ENCODE assay signal across 11 cellular contexts in the genomic region with DNA sequence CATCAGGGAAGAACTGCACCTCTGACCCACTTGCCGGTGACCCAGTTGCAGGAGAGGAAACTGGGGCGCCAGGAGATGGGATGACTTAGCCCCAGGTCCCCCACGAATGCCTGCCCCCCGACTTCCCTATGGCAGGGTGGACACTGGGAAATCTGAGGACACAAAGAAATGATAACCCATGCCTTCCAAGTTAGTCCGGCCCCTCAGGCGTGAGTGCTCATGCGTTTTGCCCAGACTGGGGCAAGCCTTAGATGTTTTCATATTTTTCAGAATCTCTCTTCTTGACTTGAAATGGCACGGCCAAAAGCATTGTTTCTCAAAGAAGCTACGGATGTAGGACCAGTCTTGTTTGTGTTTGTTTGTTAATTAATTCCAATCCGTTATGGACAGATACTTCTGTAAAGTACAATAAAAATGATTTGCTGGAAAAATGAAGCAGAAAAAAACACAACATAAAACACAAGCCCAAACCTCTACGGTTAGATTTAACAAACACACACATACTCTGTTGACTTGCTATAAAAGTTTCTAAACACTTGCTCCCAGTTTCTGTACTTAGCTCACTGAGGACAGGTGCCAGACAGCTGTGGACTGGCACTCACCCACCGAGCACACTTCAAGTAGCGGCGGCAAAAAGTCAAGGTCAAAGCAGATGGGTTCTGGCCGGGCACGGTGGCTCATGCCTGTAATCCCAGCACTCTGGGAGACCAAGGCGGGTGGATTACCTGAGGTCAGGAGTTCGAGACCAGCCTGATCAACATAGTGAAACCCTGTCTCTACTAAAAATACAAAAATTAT.
A peak's percentile ranks its signal among the peaks of the same experiment; 100 is the strongest.
DNase-seq lines count a peak whose midpoint lies in the region; ATAC-seq, FAIRE-seq and TF ChIP-seq lines count a peak whose summit lies in the region.
"Had no signal": no experiment of that assay in that cellular context is flagged by ENCODE, and none has a peak within 500 bp of the region (broad histone marks: within the 10 kb centered on the region; RNA-seq: fewer than 3 reads in every experiment).

No MANE protein-coding gene starts in this region.

- DNase-seq in IMR-90 (no peak), astrocyte (ENCODE audit: low read depth) (no peak), mesenchymal stem cell (no peak), thoracic aorta (ENCODE audit: low spot score) (no peak), GM12891 (ENCODE audit: insufficient read length, low spot score) (no peak), GM19239 (ENCODE audit: insufficient read length, low spot score) (no peak)
- DNase-seq: activated CD8-positive, alpha-beta memory T cell treated with anti-CD3 and anti-CD28 coated beads, Interleukin-2, amount 10 ng/mL, durations not matched to agents 7 days and 5 days; CD4-positive, alpha-beta memory T cell; MM.1S; stimulated activated CD4-positive, alpha-beta T cell treated with anti-CD3 and anti-CD28 coated beads, Interleukin-1b, Interleukin-23, amount 100 ng/mL, for 48 hours had no signal

- peak overlapping the region; percentile 78 for H3K14ac ChIP-seq in IMR-90 (replicated peaks; ENCODE audit: low read depth, low read length)
- H3K14ac ChIP-seq in mesenchymal stem cell (ENCODE audit: low read length in 2 of 2): no peak overlapping the region

- no peaks in the 10 kb centered on the region for H3K79me2 ChIP-seq in astrocyte (ENCODE audit: insufficient read depth, low read length)

- H2AK5ac ChIP-seq in IMR-90 (ENCODE audit: low read depth, low read length): no peak overlapping the region
- peak overlapping the region; percentile 81 for H2AK5ac ChIP-seq in mesenchymal stem cell (ENCODE audit: low read length, severe bottlenecking)

- peak overlapping the region in 1 of 2 experiments; percentile 52; a peak in 1 of 4 replicates for H4K8ac ChIP-seq in IMR-90 (ENCODE audit: low read depth in 2 of 2, low read length in 2 of 2)
- peak overlapping the region; percentile 12 for H4K8ac ChIP-seq in mesenchymal stem cell (ENCODE audit: low read length)

- H3K4me1 ChIP-seq in IMR-90 (ENCODE audit: control insufficient read depth, insufficient read depth, low read length) (peaks cover 27% of the 10 kb centered on the region), astrocyte (ENCODE audit: insufficient read depth, low read length) (peaks cover 52% of the 10 kb centered on the region), mesenchymal stem cell (ENCODE audit: control insufficient read depth, insufficient read depth, low read depth, low read length) (peaks cover 48% of the 10 kb centered on the region), thoracic aorta (ENCODE audit: control insufficient read depth in 1 of 2, low read depth in 2 of 2) (peaks cover 11 to 57% of the 10 kb centered on the region in 2 donors)

- CTCF ChIA-PET in IMR-90 (lab: Yijun Ruan, JAX): no interaction called here

- no peak overlapping the region for H3K4me2 ChIP-seq in IMR-90 (ENCODE audit: low read depth, low read length)
- H3K4me2 ChIP-seq in astrocyte (ENCODE audit: low read length): peak overlapping the region; percentile 69
- no peak overlapping the region for H3K4me2 ChIP-seq in mesenchymal stem cell (ENCODE audit: low read length, poor library complexity, severe bottlenecking)

- no peaks in the 10 kb centered on the region for H3K27me3 Mint-ChIP-seq in astrocyte (ENCODE audit: low read depth, unreplicated experiment)
- no peaks in the 10 kb centered on the region for H3K27me3 Mint-ChIP-seq in activated T-helper 17 cell treated with anti-CD3 and anti-CD28 coated beads, Interleukin-2, amount 50 U/mL, for 72 hours
- H3K27me3 Mint-ChIP-seq: activated CD8-positive, alpha-beta memory T cell treated with anti-CD3 and anti-CD28 coated beads, Interleukin-2, amount 10 ng/mL, durations not matched to agents 7 days and 5 days; CD4-positive, alpha-beta memory T cell had no signal

- H2AFZ ChIP-seq in IMR-90 (replicated peaks; ENCODE audit: low read length, poor library complexity) (peak overlapping the region; percentile 83), astrocyte (ENCODE audit: low read depth, low read length) (peak overlapping the region; percentile 30), mesenchymal stem cell (ENCODE audit: low read depth, low read length) (no peak overlapping the region)

- WGBS in IMR-90 (ENCODE audit: extremely low coverage in 2 of 2, insufficient read length in 1 of 2), 2 experiments: 80% methylated on average over 3 of the region's 18 CpGs; no CpG with 5 or more reads in 1 of the 2 experiments
- WGBS in mesenchymal stem cell: 89% methylated on average over 11 of the region's 18 CpGs

- H3K36me3 Mint-ChIP-seq in astrocyte (ENCODE audit: low read depth, unreplicated experiment): no peaks in the 10 kb centered on the region
- no peaks in the 10 kb centered on the region for H3K36me3 Mint-ChIP-seq in activated T-helper 17 cell treated with anti-CD3 and anti-CD28 coated beads, Interleukin-2, amount 50 U/mL, for 72 hours (ENCODE audit: low read depth)
- H3K36me3 Mint-ChIP-seq: activated CD8-positive, alpha-beta memory T cell treated with anti-CD3 and anti-CD28 coated beads, Interleukin-2, amount 10 ng/mL, durations not matched to agents 7 days and 5 days; CD4-positive, alpha-beta memory T cell had no signal

- H2BK20ac ChIP-seq in IMR-90 (ENCODE audit: low read depth, low read length): peak overlapping the region; percentile 88

- peak overlapping the region; percentile 83 for H2AK9ac ChIP-seq in IMR-90 (replicated peaks; ENCODE audit: low read depth, low read length, poor library complexity)

- H4K20me1 ChIP-seq in IMR-90 (ENCODE audit: insufficient read depth, low read length) (no peaks in the 10 kb centered on the region), astrocyte (ENCODE audit: insufficient read depth, low read length) (no peaks in the 10 kb centered on the region)

- intact Hi-C loops in IMR-90 (cut with micrococcal nuclease): no loop called here

- H2BK120ac ChIP-seq in IMR-90 (ENCODE audit: low read depth, low read length) (peak overlapping the region; percentile 85), mesenchymal stem cell (ENCODE audit: low read depth, low read length) (peak overlapping the region; percentile 34)

- peak overlapping the region in 1 of 2 experiments; percentile 90 for H2BK12ac ChIP-seq in mesenchymal stem cell (ENCODE audit: low read length in 2 of 2)

- peaks cover 37% of the 10 kb centered on the region for H3K4me1 Mint-ChIP-seq in astrocyte (ENCODE audit: low read depth, unreplicated experiment)
- H3K4me1 Mint-ChIP-seq in activated T-helper 17 cell treated with anti-CD3 and anti-CD28 coated beads, Interleukin-2, amount 50 U/mL, for 72 hours: peaks cover 4% of the 10 kb centered on the region

- H4K5ac ChIP-seq in IMR-90 (ENCODE audit: low read depth, low read length): no peak overlapping the region; the same call in 1 of the 2 replicates

- dilution Hi-C loops in IMR-90 (cut with HindIII; ENCODE audit: low sequenced_read_pairs, unreplicated experiment): no loop called here

- TF ChIP-seq POLR2A in IMR-90 (IDR thresholded peaks at IDR 0.05; ENCODE audit: low read depth, low read length) (no peak), GM12891 (IDR thresholded peaks at IDR 0.05; ENCODE audit: low read depth, low read length) (no peak)

- H3K4me3 ChIP-seq in IMR-90 (ENCODE audit: insufficient read depth, low read depth, low read length): no peak overlapping the region
- H3K4me3 ChIP-seq in astrocyte (ENCODE audit: insufficient read depth, low read depth, low read length): no peak overlapping the region
- no peak overlapping the region for H3K4me3 ChIP-seq in mesenchymal stem cell (ENCODE audit: insufficient read depth in 1 of 2, low read depth in 1 of 2, low read length in 2 of 2)
- no peak overlapping the region for H3K4me3 ChIP-seq in thoracic aorta

- H2BK5ac ChIP-seq in IMR-90 (ENCODE audit: low read depth, low read length, poor library complexity, severe bottlenecking): peak overlapping the region; percentile 59
- peak overlapping the region; percentile 84 for H2BK5ac ChIP-seq in mesenchymal stem cell (ENCODE audit: low read depth, low read length, poor library complexity, severe bottlenecking)

- H3K9ac ChIP-seq in IMR-90 (ENCODE audit: low read depth, low read length): no peak overlapping the region
- peak overlapping the region; percentile 65 for H3K9ac ChIP-seq in astrocyte (ENCODE audit: low read length)
- no peak overlapping the region for H3K9ac ChIP-seq in mesenchymal stem cell (ENCODE audit: low read length)

- peaks cover 17% of the 10 kb centered on the region for H3K9me1 ChIP-seq in IMR-90 (ENCODE audit: insufficient read depth, low read length)

- H2BK15ac ChIP-seq in IMR-90 (ENCODE audit: low read depth, low read length): peak overlapping the region; percentile 14; the same call in 1 of the 3 replicates
- H2BK15ac ChIP-seq in mesenchymal stem cell (ENCODE audit: low read depth, poor library complexity, severe bottlenecking): no peak overlapping the region

- H3K36me3 ChIP-seq in IMR-90 (ENCODE audit: control insufficient read depth, insufficient read depth, low read length) (no peaks in the 10 kb centered on the region), astrocyte (ENCODE audit: insufficient read depth, low read length) (no peaks in the 10 kb centered on the region), mesenchymal stem cell (ENCODE audit: control insufficient read depth in 1 of 2, insufficient read depth in 2 of 2, low read depth in 1 of 2, low read length in 2 of 2) (no peaks in the 10 kb centered on the region), thoracic aorta (no peaks in the 10 kb centered on the region)

- no TSS peak for BruUV-seq in IMR-90 (replicated peaks; lab: Mats Ljungman, UMichigan)

- H3K27ac ChIP-seq in IMR-90 (ENCODE audit: insufficient read depth, low read length) (peak overlapping the region; percentile 14; the same call in 1 of the 2 replicates), astrocyte (ENCODE audit: low read depth, low read length) (peak overlapping the region; percentile 88), mesenchymal stem cell (ENCODE audit: low read length, poor library complexity, severe bottlenecking) (peak overlapping the region; percentile 98), thoracic aorta (peak overlapping the region; percentile 56 to 93)

- POLR2A ChIA-PET in IMR-90 (lab: Charles Lee; ENCODE audit: unreplicated experiment): no interaction called here

- peak overlapping the region; percentile 92 for H3K4ac ChIP-seq in IMR-90 (ENCODE audit: low read depth, low read length)
- H3K4ac ChIP-seq in mesenchymal stem cell (ENCODE audit: low read depth in 1 of 2, low read length in 2 of 2): peak overlapping the region in 1 of 2 experiments; percentile 79

- TF ChIP-seq CTCF in IMR-90 (conservative IDR thresholded peaks at IDR 0.05; ENCODE audit: low read depth, low read length) (no peak), astrocyte (IDR thresholded peaks at IDR 0.05; ENCODE audit: insufficient read depth, low read depth, low read length) (no peak), thoracic aorta (IDR thresholded peaks at IDR 0.05) (no peak)

- 0 out of 2 replicates have a peak overlapping the region, but pooled peaks have one; percentile 38 for H3K56ac ChIP-seq in IMR-90 (ENCODE audit: extremely low read depth, insufficient read depth, low read length)

- in situ Hi-C loops in IMR-90 (cut with MboI; ENCODE audit: low sequenced_read_pairs): no loop called here

- no peaks in the 10 kb centered on the region for H3K9me3 ChIP-seq in IMR-90 (ENCODE audit: control insufficient read depth, insufficient read depth, low read length)
- no peaks in the 10 kb centered on the region for H3K9me3 ChIP-seq in astrocyte (ENCODE audit: insufficient read depth, low read depth, low read length)
- H3K9me3 ChIP-seq in mesenchymal stem cell (ENCODE audit: control insufficient read depth, low read length): peaks cover 3% of the 10 kb centered on the region
- no peaks in the 10 kb centered on the region for H3K9me3 ChIP-seq in thoracic aorta

- H3K23ac ChIP-seq in IMR-90 (ENCODE audit: low read depth, low read length): 0 out of 2 replicates have a peak overlapping the region, but pooled peaks have one; percentile 37
- H3K23ac ChIP-seq in mesenchymal stem cell (ENCODE audit: low read length in 2 of 2): no peak overlapping the region

- no peak for ATAC-seq in IMR-90 (ENCODE audit: low read depth)
- no peak for ATAC-seq in thoracic aorta (ENCODE audit: insufficient number of reproducible peaks, low FRiP score, low read depth)
- no peak for ATAC-seq in activated T-helper 17 cell treated with anti-CD3 and anti-CD28 coated beads, Interleukin-2, amount 50 U/mL, for 72 hours (replicated peaks)
- ATAC-seq: activated CD8-positive, alpha-beta memory T cell treated with anti-CD3 and anti-CD28 coated beads, Interleukin-2, amount 10 ng/mL, durations not matched to agents 7 days and 5 days had no signal

- H3K18ac ChIP-seq in IMR-90 (ENCODE audit: low read depth, low read length): peak overlapping the region; percentile 19; the same call in 1 of the 2 replicates
- H3K18ac ChIP-seq in mesenchymal stem cell (ENCODE audit: low read depth in 1 of 2, low read length in 2 of 2): peak overlapping the region; percentile 62 to 76

- peak overlapping the region; percentile 81 for H4K91ac ChIP-seq in IMR-90 (ENCODE audit: insufficient read depth, low read depth, low read length)
- peak overlapping the region; percentile 39 for H4K91ac ChIP-seq in mesenchymal stem cell (ENCODE audit: low read length)

- peak; percentile 52 for FAIRE-seq in astrocyte (lab: Jason Lieb, UNC)
- FAIRE-seq in GM12891 (lab: Jason Lieb, UNC): no peak
- no peak for FAIRE-seq in GM19239 (lab: Jason Lieb, UNC)

- H3K27ac Mint-ChIP-seq in astrocyte (ENCODE audit: unreplicated experiment): peak overlapping the region; percentile 72
- H3K27ac Mint-ChIP-seq in activated T-helper 17 cell treated with anti-CD3 and anti-CD28 coated beads, Interleukin-2, amount 50 U/mL, for 72 hours: no peak overlapping the region
- H3K27ac Mint-ChIP-seq: activated CD8-positive, alpha-beta memory T cell treated with anti-CD3 and anti-CD28 coated beads, Interleukin-2, amount 10 ng/mL, durations not matched to agents 7 days and 5 days had no signal

- no peaks in the 10 kb centered on the region for H3K9me3 Mint-ChIP-seq in astrocyte (ENCODE audit: unreplicated experiment)
- H3K9me3 Mint-ChIP-seq in activated T-helper 17 cell treated with anti-CD3 and anti-CD28 coated beads, Interleukin-2, amount 50 U/mL, for 72 hours: no peaks in the 10 kb centered on the region
- H3K9me3 Mint-ChIP-seq: CD4-positive, alpha-beta memory T cell had no signal

- no peak for TF ChIP-seq RAD21 in IMR-90 (IDR thresholded peaks at IDR 0.05; ENCODE audit: low read length)

- H3K79me1 ChIP-seq in IMR-90 (ENCODE audit: low read depth in 1 of 2, low read length in 2 of 2) (no peaks in the 10 kb centered on the region), mesenchymal stem cell (replicated peaks; ENCODE audit: low read length, poor library complexity, severe bottlenecking) (no peaks in the 10 kb centered on the region)

- H3K4me3 Mint-ChIP-seq in astrocyte (ENCODE audit: unreplicated experiment): peak overlapping the region; percentile 40
- no peak overlapping the region for H3K4me3 Mint-ChIP-seq in activated T-helper 17 cell treated with anti-CD3 and anti-CD28 coated beads, Interleukin-2, amount 50 U/mL, for 72 hours
- H3K4me3 Mint-ChIP-seq: activated CD8-positive, alpha-beta memory T cell treated with anti-CD3 and anti-CD28 coated beads, Interleukin-2, amount 10 ng/mL, durations not matched to agents 7 days and 5 days; CD4-positive, alpha-beta memory T cell had no signal

- H3K27me3 ChIP-seq in IMR-90 (ENCODE audit: control insufficient read depth, insufficient read depth, low read length) (no peaks in the 10 kb centered on the region), astrocyte (ENCODE audit: insufficient read depth, low read length) (no peaks in the 10 kb centered on the region), mesenchymal stem cell (ENCODE audit: control insufficient read depth in 1 of 2, insufficient read depth in 1 of 2, low read length in 2 of 2) (peaks cover 0 to 12% of the 10 kb centered on the region in 2 experiments), thoracic aorta (replicated peaks; ENCODE audit: insufficient read depth) (no peaks in the 10 kb centered on the region)

Comparison
In these comparisons a context has a peak if more than half of its experiments do, and no peak if none do; other contexts are left out.
1. H3K27ac ChIP-seq: peak in every context shown above with its lines; median percentile 98 in mesenchymal stem cell; 88 in astrocyte; 74 in thoracic aorta; 14 in IMR-90.